Comparison of ENCODE assay signal across 16 cellular contexts in the genomic region with DNA sequence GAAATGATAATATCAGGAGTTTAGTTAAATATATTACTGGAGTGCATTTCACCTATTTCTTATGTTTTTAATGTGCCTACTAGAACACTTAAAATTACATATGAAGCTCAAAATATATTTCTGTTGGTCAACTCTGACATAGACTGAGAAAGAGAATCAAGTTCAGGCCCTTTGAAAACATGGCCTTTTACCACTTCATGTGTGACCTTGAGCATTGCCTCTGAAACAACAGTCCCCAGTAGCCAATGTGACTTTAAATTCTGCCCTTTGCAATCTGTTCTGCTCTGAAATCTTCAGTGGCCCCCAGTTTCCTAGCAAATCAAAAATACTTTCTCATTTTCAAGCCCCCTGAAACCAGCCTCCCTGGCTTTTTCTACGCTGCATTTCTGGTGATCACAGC.
"Had no signal": no experiment of that assay in that cellular context is flagged by ENCODE, and none has a peak within 500 bp of the region (broad histone marks: within the 10 kb centered on the region; RNA-seq: fewer than 3 reads in every experiment).

No MANE protein-coding gene starts in this region.

- H3K4me3 ChIP-seq: body of pancreas, SJSA1, thoracic aorta had no signal

- H3K4me3 Mint-ChIP-seq: activated CD4-positive, alpha-beta memory T cell treated with anti-CD3 and anti-CD28 coated beads for 36 hours; activated T-cell treated with anti-CD3 and anti-CD28 coated beads, Interleukin-2, amount 50 U/mL, for 72 hours; naive thymus-derived CD4-positive, alpha-beta T cell; T-helper 2 cell treated with Interferon-gamma antibody and Interleukin-4, amounts not matched to agents 5 μg/mL and 100 μg/mL, for 36 hours had no signal

- H3K27me3 ChIP-seq: body of pancreas, foreskin keratinocyte, neutrophil, SJSA1 had no signal

- H3K27me3 Mint-ChIP-seq: activated CD4-positive, alpha-beta memory T cell treated with anti-CD3 and anti-CD28 coated beads for 36 hours; naive thymus-derived CD4-positive, alpha-beta T cell had no signal

- H3K9me3 ChIP-seq: body of pancreas, neutrophil, SJSA1, thoracic aorta had no signal

- DNase-seq: activated CD4-positive, alpha-beta memory T cell treated with anti-CD3 and anti-CD28 coated beads for 36 hours; activated CD4-positive, alpha-beta T cell treated with anti-CD3 and anti-CD28 coated beads for 1 hour; activated naive CD4-positive, alpha-beta T cell; activated T-cell treated with anti-CD3 and anti-CD28 coated beads, Interleukin-2, amount 50 U/mL, for 72 hours; body of pancreas; foreskin keratinocyte; kidney glomerular epithelial cell; naive thymus-derived CD4-positive, alpha-beta T cell; stimulated activated CD4-positive, alpha-beta T cell treated with anti-CD3 and anti-CD28 coated beads, Interleukin-2, amount 100 ng/mL, for 24 hours; stimulated activated naive CD4-positive, alpha-beta T cell treated with Interleukin-2 at 50 U/mL for 16 hours; SW 1271 had no signal

- H3K9me3 Mint-ChIP-seq: activated CD4-positive, alpha-beta memory T cell treated with anti-CD3 and anti-CD28 coated beads for 36 hours; activated T-cell treated with anti-CD3 and anti-CD28 coated beads, Interleukin-2, amount 50 U/mL, for 72 hours; naive thymus-derived CD4-positive, alpha-beta T cell; T-helper 2 cell treated with Interferon-gamma antibody and Interleukin-4, amounts not matched to agents 5 μg/mL and 100 μg/mL, for 36 hours had no signal

- H3K4me1 ChIP-seq: foreskin keratinocyte had no signal

- H3K27ac Mint-ChIP-seq: activated CD4-positive, alpha-beta memory T cell treated with anti-CD3 and anti-CD28 coated beads for 36 hours; activated T-cell treated with anti-CD3 and anti-CD28 coated beads, Interleukin-2, amount 50 U/mL, for 72 hours; T-helper 2 cell treated with Interferon-gamma antibody and Interleukin-4, amounts not matched to agents 5 μg/mL and 100 μg/mL, for 36 hours had no signal

- H3K27ac ChIP-seq: body of pancreas, foreskin keratinocyte, neutrophil, SJSA1, thoracic aorta had no signal

- ATAC-seq: activated T-cell treated with anti-CD3 and anti-CD28 coated beads, Interleukin-2, amount 50 U/mL, for 72 hours; body of pancreas; foreskin keratinocyte; naive thymus-derived CD4-positive, alpha-beta T cell; sciatic nerve had no signal
